In genomic region chr7:142133740-142134148, GRCh38 we compare ENCODE assay signal across 20 cellular contexts. TPM values are rescaled to one million over a fixed set of nuclear protein-coding genes. Genes with fewer than 3 reads are reported as not detected.
"Had no signal": no experiment of that assay in that cellular context is flagged by ENCODE, and none has a peak within 500 bp of the region (broad histone marks: within the 10 kb centered on the region; RNA-seq: fewer than 3 reads in every experiment).

No MANE protein-coding gene starts in this region.

- H3K9me3 Mint-ChIP-seq: activated B cell treated with CpG ODN at 0.5 μM for 24 hours; activated T-helper 1 cell treated with anti-CD3 and anti-CD28 coated beads, Interleukin-12 subunit alpha, Interleukin-12 subunit beta, Interleukin-2, Interleukin-4 antibody, amounts not matched to agents 30 ng/mL and 10 ng/mL and 1 ng/mL, durations not matched to agents 14 hours and 24 hours and 36 hours had no signal

- H3K9me3 ChIP-seq: heart left ventricle, spleen, stomach, suprapubic skin, tibial nerve had no signal

- H3K4me1 Mint-ChIP-seq: activated B cell treated with CpG ODN at 0.5 μM for 24 hours had no signal

- H3K27ac ChIP-seq: epithelial cell of prostate, heart left ventricle, SK-N-MC, spleen, stomach, suprapubic skin, tibial nerve had no signal

- H3K4me3 ChIP-seq: heart left ventricle, SK-N-MC, spleen, stomach, suprapubic skin, tibial nerve had no signal

- DNase-seq: activated B cell treated with CpG ODN at 0.5 μM for 24 hours; activated CD4-positive, alpha-beta T cell treated with anti-CD3 and anti-CD28 coated beads, Interleukin-2, amount 50 U/mL, for 1 hour; activated gamma-delta T cell treated with Interleukin-2 at 50 U/mL for 16 hours; cerebellar nuclear complex; cortex of kidney; heart left ventricle; left cardiac atrium; spleen; stimulated activated CD4-positive, alpha-beta T cell treated with anti-CD3 and anti-CD28 coated beads, Interleukin-4, amount 100 ng/mL, for 1 hour; stomach; SW 1271; T-helper 17 cell had no signal

- ATAC-seq: heart left ventricle, left cardiac atrium, T-helper 17 cell had no signal

- H3K27me3 ChIP-seq: heart left ventricle, spleen, suprapubic skin, tibial nerve had no signal

- H3K4me3 Mint-ChIP-seq: activated B cell treated with CpG ODN at 0.5 μM for 24 hours; activated T-helper 1 cell treated with anti-CD3 and anti-CD28 coated beads, Interleukin-12 subunit alpha, Interleukin-12 subunit beta, Interleukin-2, Interleukin-4 antibody, amounts not matched to agents 30 ng/mL and 10 ng/mL and 1 ng/mL, durations not matched to agents 14 hours and 24 hours and 36 hours; T-helper 17 cell had no signal

- H3K36me3 ChIP-seq: heart left ventricle, spleen, stomach, suprapubic skin, tibial nerve had no signal

- H3K4me1 ChIP-seq: spleen, stomach, suprapubic skin, tibial nerve had no signal

- H3K27ac Mint-ChIP-seq: activated B cell treated with CpG ODN at 0.5 μM for 24 hours; activated T-helper 1 cell treated with anti-CD3 and anti-CD28 coated beads, Interleukin-12 subunit alpha, Interleukin-12 subunit beta, Interleukin-2, Interleukin-4 antibody, amounts not matched to agents 30 ng/mL and 10 ng/mL and 1 ng/mL, durations not matched to agents 14 hours and 24 hours and 36 hours; T-helper 17 cell had no signal

- H3K27me3 Mint-ChIP-seq: activated B cell treated with CpG ODN at 0.5 μM for 24 hours had no signal

RNA-seq across cellular contexts. Expression of gene MGAM2, which starts 22.2 kb away (rescaled TPM):
- total RNA-seq: activated B cell treated with CpG ODN at 0.5 μM for 24 hours; activated CD8-positive, alpha-beta memory T cell treated with anti-CD3 and anti-CD28 coated beads for 36 hours; activated T-helper 1 cell treated with anti-CD3 and anti-CD28 coated beads, Interleukin-12 subunit alpha, Interleukin-12 subunit beta, Interleukin-2, Interleukin-4 antibody, amounts not matched to agents 30 ng/mL and 10 ng/mL and 1 ng/mL, durations not matched to agents 14 hours and 24 hours and 36 hours; fibroblast of villous mesenchyme; myocyte had no signal
